Comparison of ENCODE assay signal across 8 cellular contexts in the genomic region with DNA sequence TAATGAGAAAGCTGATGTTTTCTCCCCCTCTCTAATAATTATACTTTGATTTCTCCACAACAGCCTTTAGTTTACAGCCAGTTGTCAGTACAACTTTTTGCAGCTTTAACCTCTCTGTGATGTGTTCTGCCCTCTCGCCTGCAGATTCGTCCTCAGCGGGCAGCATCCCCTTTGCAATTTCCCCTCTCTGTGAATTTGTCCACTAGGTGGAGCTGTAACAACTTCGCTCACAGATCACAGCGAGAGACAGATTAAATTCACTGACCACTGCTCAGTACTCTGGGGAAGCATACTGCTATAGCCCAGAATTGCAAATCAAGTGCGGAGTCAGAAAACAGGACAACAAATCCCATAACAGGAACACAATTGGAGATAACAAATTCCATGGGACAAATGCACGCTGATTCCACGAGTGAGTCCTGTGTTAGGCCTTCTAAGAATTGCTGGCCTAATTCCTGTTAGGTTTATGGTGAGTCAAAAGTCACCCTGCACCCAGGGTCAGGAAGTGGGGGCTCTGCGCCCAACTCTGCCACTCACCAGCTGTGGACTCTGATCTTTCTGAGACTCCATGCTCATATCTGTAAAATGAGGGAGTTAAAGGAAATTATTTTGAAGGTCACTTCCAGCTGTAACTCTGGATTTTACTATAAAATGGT.
A peak's percentile ranks its signal among the peaks of the same experiment; 100 is the strongest.
DNase-seq lines count a peak whose midpoint lies in the region; ATAC-seq, FAIRE-seq and TF ChIP-seq lines count a peak whose summit lies in the region.

No MANE protein-coding gene starts in this region.

- ATAC-seq in GM19023 (IDR thresholded peaks at IDR 0.05; ENCODE audit: unreplicated experiment) (peak; percentile 83), HG03196 (IDR thresholded peaks at IDR 0.05; ENCODE audit: unreplicated experiment) (peak; percentile 83)

- no peak overlapping the region for H3K4me3 Mint-ChIP-seq in astrocyte (ENCODE audit: unreplicated experiment)

- no peak overlapping the region for H3K27ac ChIP-seq in astrocyte (ENCODE audit: low read depth, low read length)
- H3K27ac ChIP-seq in iPS DF 6.9 (ENCODE audit: low read length): no peak overlapping the region

- no peak for FAIRE-seq in astrocyte (lab: Jason Lieb, UNC)

- in situ Hi-C loops in Caki2 (cut with HindIII; ENCODE audit: low pct_unique_long_range_greater_than_20kb, low sequenced_read_pairs): no loop called here

- H3K9me3 ChIP-seq in astrocyte (ENCODE audit: insufficient read depth, low read depth, low read length) (no peaks in the 10 kb centered on the region), iPS DF 6.9 (ENCODE audit: control insufficient read depth, insufficient read depth, low read length) (no peaks in the 10 kb centered on the region)

- H3K27me3 Mint-ChIP-seq in astrocyte (ENCODE audit: low read depth, unreplicated experiment): no peaks in the 10 kb centered on the region

- H3K4me1 ChIP-seq in astrocyte (ENCODE audit: insufficient read depth, low read length) (no peaks in the 10 kb centered on the region), iPS DF 6.9 (ENCODE audit: control insufficient read depth, insufficient read depth, low read length) (peaks cover 3% of the 10 kb centered on the region; the same call in 1 of the 2 replicates)

- no peaks in the 10 kb centered on the region for H4K20me1 ChIP-seq in astrocyte (ENCODE audit: insufficient read depth, low read length)

- peak; percentile 80 for TF ChIP-seq CTCF in astrocyte (IDR thresholded peaks at IDR 0.05; ENCODE audit: insufficient read depth, low read depth, low read length)

- no peaks in the 10 kb centered on the region for H3K36me3 ChIP-seq in astrocyte (ENCODE audit: insufficient read depth, low read length)
- no peaks in the 10 kb centered on the region for H3K36me3 ChIP-seq in iPS DF 6.9 (ENCODE audit: control insufficient read depth, insufficient read depth, low read length)

- WGBS in iPS DF 6.9 (ENCODE audit: insufficient coverage, insufficient read length): no CpG with 5 or more reads among the region's 9 CpGs

- H3K27me3 ChIP-seq in astrocyte (ENCODE audit: insufficient read depth, low read length) (no peaks in the 10 kb centered on the region), iPS DF 6.9 (ENCODE audit: control insufficient read depth, insufficient read depth, low read length) (no peaks in the 10 kb centered on the region)

- H3K4me3 ChIP-seq in astrocyte (ENCODE audit: insufficient read depth, low read depth, low read length) (no peak overlapping the region), iPS DF 6.9 (ENCODE audit: low read length) (no peak overlapping the region)

- H2AFZ ChIP-seq in astrocyte (ENCODE audit: low read depth, low read length): peak overlapping the region; percentile 8

- no peaks in the 10 kb centered on the region for H3K36me3 Mint-ChIP-seq in astrocyte (ENCODE audit: low read depth, unreplicated experiment)

- H3K4me2 ChIP-seq in astrocyte (ENCODE audit: low read length): peak overlapping the region; percentile 18

- no peaks in the 10 kb centered on the region for H3K79me2 ChIP-seq in astrocyte (ENCODE audit: insufficient read depth, low read length)

- H3K27ac Mint-ChIP-seq in astrocyte (ENCODE audit: unreplicated experiment): no peak overlapping the region

- H3K4me1 Mint-ChIP-seq in astrocyte (ENCODE audit: low read depth, unreplicated experiment): peaks cover 2% of the 10 kb centered on the region

- H3K9me3 Mint-ChIP-seq in astrocyte (ENCODE audit: unreplicated experiment): no peaks in the 10 kb centered on the region

- H3K9ac ChIP-seq in astrocyte (ENCODE audit: low read length): no peak overlapping the region

- DNase-seq in Caki2 (ENCODE audit: low read depth) (peak; percentile 62), NCI-H526 treated with DMSO at 0.1 percent for 48 hours (lab: John Stamatoyannopoulos, UW) (peak; percentile 42), astrocyte (ENCODE audit: low read depth) (peak; percentile 31), iPS DF 6.9 (ENCODE audit: low read depth, low spot score) (peak; percentile 78), DMS153 (lab: John Stamatoyannopoulos, UW) (no peak)
- DNase-seq in stimulated activated CD8-positive, alpha-beta memory T cell treated with anti-CD3 and anti-CD28 coated beads, Interleukin-4, amount 100 ng/mL, for 48 hours: peak; percentile 20
